In the genomic region with DNA sequence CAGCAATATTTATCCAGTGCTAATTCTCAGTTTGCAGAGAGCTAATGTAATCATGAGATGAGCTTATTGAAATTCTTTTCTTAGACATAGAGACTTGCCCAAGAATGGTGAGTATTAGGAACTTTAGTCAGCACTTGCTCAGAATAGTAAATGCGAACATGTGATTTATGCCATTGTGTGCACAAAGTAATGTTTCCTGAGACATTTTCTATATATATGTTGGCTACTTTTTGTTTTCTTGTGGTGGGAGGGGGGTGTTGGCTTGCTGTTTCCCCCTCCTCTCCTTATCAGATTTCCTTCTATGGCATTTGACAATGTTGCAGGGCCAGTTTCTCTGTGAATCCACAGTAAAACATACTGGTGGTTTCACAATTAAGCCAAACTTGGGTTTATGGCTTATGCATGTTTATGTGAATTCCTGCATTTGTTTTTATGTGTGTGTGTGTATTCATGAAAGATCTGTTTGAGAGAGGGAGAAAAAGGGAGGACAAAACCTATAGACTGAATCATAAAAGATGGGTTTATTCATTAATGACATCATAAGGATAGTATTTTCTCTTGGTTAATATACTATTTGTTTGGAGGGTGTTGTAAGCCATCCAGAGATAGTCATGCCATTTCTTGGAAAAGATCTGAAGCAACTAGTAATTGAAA, we compare ENCODE assay signal across 9 cellular contexts. TPM values are rescaled to one million over a fixed set of nuclear protein-coding genes. Genes with fewer than 3 reads are reported as not detected.
A peak's percentile ranks its signal among the peaks of the same experiment; 100 is the strongest.
DNase-seq lines count a peak whose midpoint lies in the region; TF ChIP-seq lines count a peak whose summit lies in the region.
"Had no signal": no experiment of that assay in that cellular context is flagged by ENCODE, and none has a peak within 500 bp of the region (broad histone marks: within the 10 kb centered on the region; RNA-seq: fewer than 3 reads in every experiment).

No MANE protein-coding gene starts in this region.

- H3K4me1 Mint-ChIP-seq in CD4-positive, alpha-beta memory T cell = peaks cover 66 to 87% (median 75%) of the 10 kb centered on the region in 4 donors
- H3K4me1 Mint-ChIP-seq in osteocyte (ENCODE audit: unreplicated experiment) = peaks cover 60% of the 10 kb centered on the region

- peak overlapping the region in 1 of 2 donors; percentile 15 for H3K4me3 ChIP-seq in CD4-positive, alpha-beta memory T cell (ENCODE audit: low read length in 2 of 2)
- no peak overlapping the region; the same call in none of the 2 replicates for H3K4me3 ChIP-seq in LNCaP clone FGC (ENCODE audit: low read depth, low read length)
- H3K4me3 ChIP-seq in colonic mucosa = no peak overlapping the region

- no peak overlapping the region for H3K9ac ChIP-seq in colonic mucosa (ENCODE audit: low read depth in 2 of 2, low read length in 2 of 2)

- DNase-seq in CD4-positive, alpha-beta memory T cell = no peak
- peak; percentile 71 for DNase-seq in LNCaP clone FGC (ENCODE audit: low read depth)
- DNase-seq in colonic mucosa = no peak
- no peak for DNase-seq in osteocyte (ENCODE audit: extremely low spot score, unreplicated experiment)
- DNase-seq in NCI-H2107 treated with DMSO at 0.1 percent for 48 hours (lab: John Stamatoyannopoulos, UW; ENCODE audit: unreplicated experiment) = no peak
- no peak for DNase-seq in NCI-H2171 (lab: John Stamatoyannopoulos, UW)
- DNase-seq in NCI-H1436 (lab: John Stamatoyannopoulos, UW) = no peak
- no peak for DNase-seq in GM19238 (ENCODE audit: insufficient read length, low spot score)
- DNase-seq: NCI-H82 had no signal

- TF ChIP-seq CTCF in LNCaP clone FGC (IDR thresholded peaks at IDR 0.05; ENCODE audit: control insufficient read depth, extremely low read depth, insufficient read depth) (no peak), colonic mucosa (IDR thresholded peaks at IDR 0.05) (no peak), osteocyte (IDR thresholded peaks at IDR 0.05) (no peak)

- intact Hi-C loops in CD4-positive, alpha-beta memory T cell (cut with micrococcal nuclease) = no loop called here
- intact Hi-C loops in colonic mucosa (cut with DNase I) = no loop called here

- peaks cover 78% of the 10 kb centered on the region for H3K4me1 ChIP-seq in CD4-positive, alpha-beta memory T cell (ENCODE audit: insufficient read depth, low read length)
- peaks cover 5% of the 10 kb centered on the region for H3K4me1 ChIP-seq in colonic mucosa

- H3K9me3 ChIP-seq in CD4-positive, alpha-beta memory T cell (ENCODE audit: control insufficient read depth in 1 of 2, low read length in 2 of 2) = no peaks in the 10 kb centered on the region
- H3K9me3 ChIP-seq in colonic mucosa = no peaks in the 10 kb centered on the region

- H3K36me3 ChIP-seq in CD4-positive, alpha-beta memory T cell (ENCODE audit: insufficient read depth, low read length) = no peaks in the 10 kb centered on the region
- no peaks in the 10 kb centered on the region for H3K36me3 ChIP-seq in colonic mucosa

- no peaks in the 10 kb centered on the region for H3K27me3 ChIP-seq in CD4-positive, alpha-beta memory T cell (ENCODE audit: insufficient read depth, low read length)
- H3K27me3 ChIP-seq in colonic mucosa = no peaks in the 10 kb centered on the region

- CTCF ChIA-PET in CD4-positive, alpha-beta memory T cell (lab: Charles Lee; ENCODE audit: partially characterized antibody) = interaction anchor here (0.8 to 10.1 kb wide), 4 partner anchors 14 to 307 kb away, joined by 3 to 115 read pairs (median 3); partner anchors contain the start of gene ARID5B

- H3K36me3 Mint-ChIP-seq in CD4-positive, alpha-beta memory T cell = peaks cover 14 to 22% of the 10 kb centered on the region in 2 donors
- H3K36me3 Mint-ChIP-seq in osteocyte (ENCODE audit: unreplicated experiment) = peaks cover 25% of the 10 kb centered on the region

- H3K9me3 Mint-ChIP-seq in CD4-positive, alpha-beta memory T cell = no peaks in the 10 kb centered on the region
- H3K9me3 Mint-ChIP-seq in osteocyte (ENCODE audit: unreplicated experiment) = peaks cover 5% of the 10 kb centered on the region

- peak overlapping the region in 7 of 8 donors; percentile 3 to 83 (median 76) for H3K4me3 Mint-ChIP-seq in CD4-positive, alpha-beta memory T cell
- no peak overlapping the region for H3K4me3 Mint-ChIP-seq in osteocyte (ENCODE audit: unreplicated experiment)

- H3K27ac Mint-ChIP-seq in CD4-positive, alpha-beta memory T cell = peak overlapping the region; percentile 31 to 94 (median 87)
- H3K27ac Mint-ChIP-seq in osteocyte (ENCODE audit: unreplicated experiment) = peak overlapping the region; percentile 94

- H3K27ac ChIP-seq in CD4-positive, alpha-beta memory T cell (ENCODE audit: low read depth, low read length) = peak overlapping the region; percentile 23
- peak overlapping the region; percentile 45 for H3K27ac ChIP-seq in colonic mucosa

- H3K27me3 Mint-ChIP-seq in CD4-positive, alpha-beta memory T cell = no peaks in the 10 kb centered on the region
- H3K27me3 Mint-ChIP-seq in osteocyte (ENCODE audit: unreplicated experiment) = no peaks in the 10 kb centered on the region

- POLR2A ChIA-PET in CD4-positive, alpha-beta memory T cell (lab: Charles Lee; ENCODE audit: partially characterized antibody) = interaction anchor here (0.9 to 10.5 kb wide), 5 partner anchors 37 to 119 kb away, joined by 3 to 175 read pairs (median 3); partner anchors contain the start of gene ARID5B

RNA-seq across cellular contexts. Expression of gene ARID5B, which starts 36.3 kb away (rescaled TPM):
- total RNA-seq in CD4-positive, alpha-beta memory T cell = 10 to 100 TPM; 41.9 TPM
- 10 to 100 TPM; 30.9 to 49.6 TPM for polyA plus RNA-seq in CD4-positive, alpha-beta memory T cell
- total RNA-seq in colonic mucosa (10 to 100 TPM; 18.8 to 27.2 TPM), osteocyte (87.3 and 89.4 TPM in 2 replicates)
